In the genomic region with DNA sequence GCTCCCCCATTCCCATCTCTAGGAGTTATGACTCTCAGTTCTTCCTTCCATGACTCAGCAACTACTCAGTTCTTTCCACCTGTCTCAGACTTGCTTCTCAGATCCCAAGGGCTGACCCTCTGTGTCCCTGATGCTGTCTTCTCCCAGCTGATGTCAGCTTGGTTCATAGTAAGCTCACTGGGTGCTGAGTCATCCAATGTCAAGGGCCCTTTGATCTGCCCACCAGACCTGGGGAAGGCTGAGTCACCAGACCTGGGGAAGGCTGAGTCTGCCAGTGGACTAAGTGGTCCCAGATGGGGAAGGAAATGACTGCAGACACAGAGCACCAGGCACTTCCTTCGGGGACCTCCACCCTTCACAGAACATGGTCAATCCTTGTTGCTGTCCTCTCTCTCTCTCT, we compare ENCODE assay signal across 8 cellular contexts.
DNase-seq lines count a peak whose midpoint lies in the region; ATAC-seq and TF ChIP-seq lines count a peak whose summit lies in the region.

No MANE protein-coding gene starts in this region.

- H3K4me1 ChIP-seq in heart left ventricle = peaks cover 0 to 8% (median 0%) of the 10 kb centered on the region in 12 donors
- no peaks in the 10 kb centered on the region for H3K4me1 ChIP-seq in right atrium auricular region
- H3K4me1 ChIP-seq in SJSA1 (replicated peaks) = peaks cover 33% of the 10 kb centered on the region

- no peak overlapping the region for H3K27ac ChIP-seq in heart left ventricle
- H3K27ac ChIP-seq in right atrium auricular region = no peak overlapping the region
- peak overlapping the region; percentile 48 for H3K27ac ChIP-seq in SJSA1

- intact Hi-C loops in heart left ventricle (cut with DNase I) (no loop called here), cardiac septum (cut with DNase I) (no loop called here)

- TF ChIP-seq CTCF in heart left ventricle (IDR thresholded peaks at IDR 0.05) (no peak), right atrium auricular region (IDR thresholded peaks at IDR 0.05) (no peak), astrocyte of the cerebellum (IDR thresholded peaks at IDR 0.05; ENCODE audit: low read depth, low read length, missing control alignments) (no peak)

- TF ChIP-seq POLR2A in heart left ventricle (IDR thresholded peaks at IDR 0.05) = no peak

- ATAC-seq in heart left ventricle = peak in 3 of 4 donors; percentile 64 to 89 (median 68)
- no peak for ATAC-seq in GM19035 (IDR thresholded peaks at IDR 0.05; ENCODE audit: unreplicated experiment)

- in situ Hi-C loops in astrocyte of the cerebellum (cut with HindIII; ENCODE audit: low sequenced_read_pairs) = no loop called here

- H3K36me3 ChIP-seq in heart left ventricle (no peaks in the 10 kb centered on the region), right atrium auricular region (no peaks in the 10 kb centered on the region), SJSA1 (no peaks in the 10 kb centered on the region)

- H3K9me3 ChIP-seq in heart left ventricle (peaks cover 0 to 15% (median 0%) of the 10 kb centered on the region in 12 donors), right atrium auricular region (peaks cover 0 to 11% of the 10 kb centered on the region in 2 donors), SJSA1 (replicated peaks) (no peaks in the 10 kb centered on the region)

- H3K4me3 ChIP-seq in heart left ventricle (no peak overlapping the region), right atrium auricular region (no peak overlapping the region), SJSA1 (no peak overlapping the region), astrocyte of the cerebellum (ENCODE audit: low read depth, low read length) (no peak overlapping the region)

- H3K27me3 ChIP-seq in heart left ventricle (no peaks in the 10 kb centered on the region), right atrium auricular region (no peaks in the 10 kb centered on the region), SJSA1 (replicated peaks) (no peaks in the 10 kb centered on the region)

- WGBS in heart left ventricle, 4 donors = 44 to 69% (median 59%) methylated on average over 1 of the region's 1 CpG

- DNase-seq in heart left ventricle (peak in 1 of 5 donors; percentile 69), right atrium auricular region (ENCODE audit: low spot score) (no peak), SJSA1 (ENCODE audit: low read depth in 1 of 2, low spot score in 2 of 2) (peak; percentile 91 to 96), astrocyte of the cerebellum (ENCODE audit: low read depth) (peak; percentile 80), pulmonary artery endothelial cell (ENCODE audit: low read depth, low spot score) (peak; percentile 59), HuH-7.5 (ENCODE audit: low spot score) (no peak), cardiac septum (ENCODE audit: low spot score) (no peak)

Comparison
In these comparisons a context has a peak if more than half of its experiments do, and no peak if none do; other contexts are left out.
1. DNase-seq: peak in SJSA1 (2 of 2), astrocyte of the cerebellum (single experiment) and pulmonary artery endothelial cell (single experiment); none in right atrium auricular region (single experiment), HuH-7.5 (single experiment) and cardiac septum (single experiment).